Comparison of ENCODE assay signal across 33 cellular contexts in genomic region chr20:57364451-57364850, GRCh38. TPM values are rescaled to one million over a fixed set of nuclear protein-coding genes. Genes with fewer than 3 reads are reported as not detected.
"Had no signal": no experiment of that assay in that cellular context is flagged by ENCODE, and none has a peak within 500 bp of the region (broad histone marks: within the 10 kb centered on the region; RNA-seq: fewer than 3 reads in every experiment).

No MANE protein-coding gene starts in this region.

- H3K4me3 ChIP-seq: left lung, lower lobe of right lung, pancreas, prostate gland, sigmoid colon, spleen, suprapubic skin, thoracic aorta, tibial artery, upper lobe of right lung had no signal

- H3K4me3 Mint-ChIP-seq: immature natural killer cell; naive thymus-derived CD8-positive, alpha-beta T cell; nephron; neural crest cell; stimulated activated effector memory CD8-positive, alpha-beta T cell treated with anti-CD3 and anti-CD28 coated beads, Interleukin-12 subunit alpha, Interleukin-12 subunit beta, amount 100 ng/mL, for 72 hours; stimulated activated naive CD8-positive, alpha-beta T cell treated with anti-CD3 and anti-CD28 coated beads, Interleukin-15, Interleukin-2, amounts not matched to agents 100 ng/mL and 50 ng/mL, for 24 hours had no signal

- H3K9me3 ChIP-seq: left lung, lower lobe of right lung, pancreas, prostate gland, sigmoid colon, spleen, suprapubic skin, thoracic aorta, tibial artery, upper lobe of right lung had no signal

- FAIRE-seq: islet of Langerhans, kidney, pancreas, small intestine had no signal

- H3K27ac ChIP-seq: left lung, lower lobe of right lung, pancreas, prostate gland, sigmoid colon, spleen, suprapubic skin, thoracic aorta, tibial artery, upper lobe of right lung had no signal

- H3K27me3 ChIP-seq: left lung, pancreas, sigmoid colon, spleen, suprapubic skin, tibial artery, upper lobe of right lung had no signal

- H3K4me1 ChIP-seq: left lung, lower lobe of right lung, pancreas, prostate gland, suprapubic skin, tibial artery, upper lobe of right lung had no signal

- H3K4me1 Mint-ChIP-seq: nephron; neural crest cell; stimulated activated effector memory CD8-positive, alpha-beta T cell treated with anti-CD3 and anti-CD28 coated beads, Interleukin-12 subunit alpha, Interleukin-12 subunit beta, amount 100 ng/mL, for 72 hours had no signal

- H3K9me3 Mint-ChIP-seq: immature natural killer cell; naive thymus-derived CD8-positive, alpha-beta T cell; nephron; neural crest cell; stimulated activated effector memory CD8-positive, alpha-beta T cell treated with anti-CD3 and anti-CD28 coated beads, Interleukin-12 subunit alpha, Interleukin-12 subunit beta, amount 100 ng/mL, for 72 hours; stimulated activated naive CD8-positive, alpha-beta T cell treated with anti-CD3 and anti-CD28 coated beads, Interleukin-15, Interleukin-2, amounts not matched to agents 100 ng/mL and 50 ng/mL, for 24 hours had no signal

- ATAC-seq: left colon; left lung; lower lobe of right lung; naive thymus-derived CD8-positive, alpha-beta T cell; pancreas; right cardiac atrium; stimulated activated effector memory CD8-positive, alpha-beta T cell treated with anti-CD3 and anti-CD28 coated beads, Interleukin-12 subunit alpha, Interleukin-12 subunit beta, amount 100 ng/mL, for 72 hours; upper lobe of right lung had no signal

- H3K36me3 ChIP-seq: lower lobe of right lung had no signal

- DNase-seq: hypothalamus; immature natural killer cell; left colon; left lung; lower lobe of right lung; mammary epithelial cell; mesenchymal stem cell; naive thymus-derived CD8-positive, alpha-beta T cell; nucleus accumbens; pancreas; retina; right cardiac atrium; sigmoid colon; small intestine; spleen; stimulated activated CD4-positive, alpha-beta T cell treated with anti-CD3 and anti-CD28 coated beads, Interleukin-4, amount 100 ng/mL, for 24 hours; stimulated activated naive CD4-positive, alpha-beta T cell; tibial artery; trophoblast cell; upper lobe of right lung had no signal

- H3K36me3 Mint-ChIP-seq: stimulated activated effector memory CD8-positive, alpha-beta T cell treated with anti-CD3 and anti-CD28 coated beads, Interleukin-12 subunit alpha, Interleukin-12 subunit beta, amount 100 ng/mL, for 72 hours had no signal

- H3K27me3 Mint-ChIP-seq: naive thymus-derived CD8-positive, alpha-beta T cell; stimulated activated naive CD8-positive, alpha-beta T cell treated with anti-CD3 and anti-CD28 coated beads, Interleukin-15, Interleukin-2, amounts not matched to agents 100 ng/mL and 50 ng/mL, for 24 hours had no signal

- H3K27ac Mint-ChIP-seq: nephron; stimulated activated effector memory CD8-positive, alpha-beta T cell treated with anti-CD3 and anti-CD28 coated beads, Interleukin-12 subunit alpha, Interleukin-12 subunit beta, amount 100 ng/mL, for 72 hours; stimulated activated naive CD8-positive, alpha-beta T cell treated with anti-CD3 and anti-CD28 coated beads, Interleukin-15, Interleukin-2, amounts not matched to agents 100 ng/mL and 50 ng/mL, for 24 hours had no signal

RNA-seq across cellular contexts. Expression of gene SPO11, which starts 34.8 kb away (rescaled TPM):
- total RNA-seq: kidney; left colon; left lung; liver; lower lobe of right lung; mammary epithelial cell; mucosa of gallbladder; naive thymus-derived CD8-positive, alpha-beta T cell; neural crest cell; osteoblast; pancreas; right cardiac atrium; sigmoid colon; spleen; subcutaneous adipose tissue; suprapubic skin; thoracic aorta; upper lobe of right lung had no signal
- polyA plus RNA-seq: immature natural killer cell; liver; mammary epithelial cell; naive thymus-derived CD8-positive, alpha-beta T cell; pancreas; right cardiac atrium; sigmoid colon; small intestine; spleen had no signal
